Comparison of ENCODE assay signal across 8 cellular contexts in genomic region chr2:27664245-27664574, GRCh38. TPM values are rescaled to one million over a fixed set of nuclear protein-coding genes. Genes with fewer than 3 reads are reported as not detected.
DNase-seq lines count a peak whose midpoint lies in the region; ATAC-seq and TF ChIP-seq lines count a peak whose summit lies in the region.

No MANE protein-coding gene starts in this region.

- no peaks in the 10 kb centered on the region for H4K20me1 ChIP-seq in MM.1S (ENCODE audit: insufficient read depth, low read length)

- TF ChIP-seq CTCF in MM.1S (IDR thresholded peaks at IDR 0.05; ENCODE audit: low read length) = no peak

- peak overlapping the region; percentile 98 for H3K4me3 Mint-ChIP-seq in activated CD4-positive, alpha-beta T cell treated with anti-CD3 and anti-CD28 coated beads for 36 hours

- H3K27ac ChIP-seq in MM.1S (ENCODE audit: low read length) (peak overlapping the region; percentile 73; the same call in 1 of the 2 replicates), cingulate gyrus (ENCODE audit: low read depth, low read length) (peak overlapping the region; percentile 91), muscle layer of duodenum (ENCODE audit: low read length) (peak overlapping the region; percentile 96)

- H3K9me3 Mint-ChIP-seq in activated CD4-positive, alpha-beta T cell treated with anti-CD3 and anti-CD28 coated beads for 36 hours (ENCODE audit: low read depth) = no peaks in the 10 kb centered on the region

- H3K4me1 ChIP-seq in MM.1S (ENCODE audit: low read length) (peaks cover 9% of the 10 kb centered on the region), muscle layer of duodenum (ENCODE audit: control insufficient read depth in 1 of 2, insufficient read depth in 2 of 2, low read length in 2 of 2) (peaks cover 18 to 31% of the 10 kb centered on the region in 2 donors)

- peak overlapping the region; percentile 100 for H3K27ac Mint-ChIP-seq in activated CD4-positive, alpha-beta T cell treated with anti-CD3 and anti-CD28 coated beads for 36 hours

- intact Hi-C loops in activated CD4-positive, alpha-beta T cell treated with anti-CD3 and anti-CD28 coated beads for 36 hours (cut with DNase I, micrococcal nuclease) = loop anchor here (5.0 to 10.0 kb wide), 2 partner anchors 37 to 1231 kb away; partner anchors contain the start of genes CCDC121 (in 1 of the 2), GPN1 (in 1 of the 2) and WDR43 (in 1 of the 2)

- peak overlapping the region; percentile 83 for H3K4me3 ChIP-seq in MM.1S (ENCODE audit: low read length)
- H3K4me3 ChIP-seq in muscle layer of duodenum (ENCODE audit: low read depth in 1 of 2, low read length in 2 of 2) = peak overlapping the region; percentile 96 to 99

- CTCF ChIA-PET in activated CD4-positive, alpha-beta T cell treated with anti-CD3 and anti-CD28 coated beads for 36 hours (lab: Charles Lee) = interaction anchor here (0.8 to 6.8 kb wide), 4 partner anchors 9 to 295 kb away, joined by 3 to 47 read pairs (median 3); no protein-coding TSS in a partner anchor

- H3K27me3 Mint-ChIP-seq in activated CD4-positive, alpha-beta T cell treated with anti-CD3 and anti-CD28 coated beads for 36 hours = no peaks in the 10 kb centered on the region

- no peak for DNase-seq in activated CD4-positive, alpha-beta T cell treated with anti-CD3 and anti-CD28 coated beads for 36 hours
- DNase-seq in activated CD4-positive, alpha-beta T cell treated with anti-CD3 and anti-CD28 coated beads for 1 hour = no peak
- DNase-seq in MM.1S (peak; percentile 9), NK-92 (lab: John Stamatoyannopoulos, UW; ENCODE audit: unreplicated experiment) (no peak), SHP77 treated with DMSO at 0.1 percent for 48 hours (lab: John Stamatoyannopoulos, UW) (no peak)
- no peak for DNase-seq in central memory CD4-positive, alpha-beta T cell

- peak overlapping the region; percentile 77; the same call in 1 of the 2 replicates for H3K9ac ChIP-seq in MM.1S (ENCODE audit: low read length)

- peak overlapping the region; percentile 94 for H2AFZ ChIP-seq in MM.1S (ENCODE audit: low read length)

- H3K9me2 ChIP-seq in MM.1S (replicated peaks; ENCODE audit: insufficient read depth, low read length) = no peaks in the 10 kb centered on the region

- POLR2A ChIA-PET in activated CD4-positive, alpha-beta T cell treated with anti-CD3 and anti-CD28 coated beads for 36 hours (lab: Charles Lee) = interaction anchor here (1.9 kb wide), 1 partner anchor 35 kb away, joined by 12 read pairs; the partner anchor contains the start of genes CCDC121 and GPN1

- H3K4me2 ChIP-seq in MM.1S (ENCODE audit: low read depth, low read length) = peak overlapping the region; percentile 83

- no peaks in the 10 kb centered on the region for H3K27me3 ChIP-seq in MM.1S (replicated peaks; ENCODE audit: insufficient read depth, low read length)
- no peaks in the 10 kb centered on the region for H3K27me3 ChIP-seq in muscle layer of duodenum (ENCODE audit: low read depth, low read length)

- H3K79me2 ChIP-seq in MM.1S (ENCODE audit: low read length) = peaks cover 36% of the 10 kb centered on the region

- no peaks in the 10 kb centered on the region for H3F3A ChIP-seq in MM.1S (ENCODE audit: insufficient read depth, low read length)

- peaks cover 40% of the 10 kb centered on the region for H3K4me1 Mint-ChIP-seq in activated CD4-positive, alpha-beta T cell treated with anti-CD3 and anti-CD28 coated beads for 36 hours

- H3K36me3 ChIP-seq in MM.1S (replicated peaks; ENCODE audit: insufficient read depth, low read length) (peaks cover 5% of the 10 kb centered on the region), muscle layer of duodenum (ENCODE audit: control insufficient read depth in 1 of 2, insufficient read depth in 2 of 2, low read length in 2 of 2) (peaks cover 29 to 49% of the 10 kb centered on the region in 2 donors)

- peak; percentile 20 for ATAC-seq in activated CD4-positive, alpha-beta T cell treated with anti-CD3 and anti-CD28 coated beads for 36 hours

- no peaks in the 10 kb centered on the region for H3K9me3 ChIP-seq in MM.1S (replicated peaks; ENCODE audit: insufficient read depth, low read length)
- no peaks in the 10 kb centered on the region for H3K9me3 ChIP-seq in muscle layer of duodenum (ENCODE audit: control insufficient read depth in 1 of 2, low read length in 2 of 2)

- H3K36me3 Mint-ChIP-seq in activated CD4-positive, alpha-beta T cell treated with anti-CD3 and anti-CD28 coated beads for 36 hours (ENCODE audit: low read depth) = peaks cover 34% of the 10 kb centered on the region

RNA-seq across cellular contexts. Expression of gene SLC4A1AP, which starts 0.5 kb away (rescaled TPM):
- 10 to 100 TPM; 23.8 to 25.3 TPM for total RNA-seq in activated CD4-positive, alpha-beta T cell treated with anti-CD3 and anti-CD28 coated beads for 36 hours

RNA-seq across cellular contexts. Expression of gene SUPT7L, which starts 0.8 kb away (rescaled TPM):
- 10 to 100 TPM; 23.7 to 26.1 TPM for total RNA-seq in activated CD4-positive, alpha-beta T cell treated with anti-CD3 and anti-CD28 coated beads for 36 hours

RNA-seq across cellular contexts. Expression of gene GPN1, which starts 35.4 kb away (rescaled TPM):
- total RNA-seq in activated CD4-positive, alpha-beta T cell treated with anti-CD3 and anti-CD28 coated beads for 36 hours = 10 to 100 TPM; 45.6 to 63.9 TPM

RNA-seq across cellular contexts. Expression of gene CCDC121, which starts 35.4 kb away (rescaled TPM):
- total RNA-seq in activated CD4-positive, alpha-beta T cell treated with anti-CD3 and anti-CD28 coated beads for 36 hours = under 1 TPM; 0.11 to 0.44 TPM
